Comparison of ENCODE assay signal across 1 cellular context in genomic region chr20:4951299-4951698, GRCh38.
TF ChIP-seq lines count a peak whose summit lies in the region.

No MANE protein-coding gene starts in this region.

TF ChIP-seq in WTC11, 78 proteins besides CTCF, POLR2A, EP300 and RAD21 (continued from another document):
- TF ChIP-seq AR (CRISPR knock-in tag; IDR thresholded peaks at IDR 0.05), result no peak
- TF ChIP-seq NR3C1 (CRISPR knock-in tag; conservative IDR thresholded peaks at IDR 0.05; ENCODE audit: low read depth), result no peak
- no peak for TF ChIP-seq CREB1 (CRISPR knock-in tag; IDR thresholded peaks at IDR 0.05)
- TF ChIP-seq, protein P1, sequence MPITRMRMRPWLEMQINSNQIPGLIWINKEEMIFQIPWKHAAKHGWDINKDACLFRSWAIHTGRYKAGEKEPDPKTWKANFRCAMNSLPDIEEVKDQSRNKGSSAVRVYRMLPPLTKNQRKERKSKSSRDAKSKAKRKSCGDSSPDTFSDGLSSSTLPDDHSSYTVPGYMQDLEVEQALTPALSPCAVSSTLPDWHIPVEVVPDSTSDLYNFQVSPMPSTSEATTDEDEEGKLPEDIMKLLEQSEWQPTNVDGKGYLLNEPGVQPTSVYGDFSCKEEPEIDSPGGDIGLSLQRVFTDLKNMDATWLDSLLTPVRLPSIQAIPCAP (CRISPR knock-in tag; IDR thresholded peaks at IDR 0.05), result no peak
